1 cellular context compared by ENCODE assay signal in the genomic region with DNA sequence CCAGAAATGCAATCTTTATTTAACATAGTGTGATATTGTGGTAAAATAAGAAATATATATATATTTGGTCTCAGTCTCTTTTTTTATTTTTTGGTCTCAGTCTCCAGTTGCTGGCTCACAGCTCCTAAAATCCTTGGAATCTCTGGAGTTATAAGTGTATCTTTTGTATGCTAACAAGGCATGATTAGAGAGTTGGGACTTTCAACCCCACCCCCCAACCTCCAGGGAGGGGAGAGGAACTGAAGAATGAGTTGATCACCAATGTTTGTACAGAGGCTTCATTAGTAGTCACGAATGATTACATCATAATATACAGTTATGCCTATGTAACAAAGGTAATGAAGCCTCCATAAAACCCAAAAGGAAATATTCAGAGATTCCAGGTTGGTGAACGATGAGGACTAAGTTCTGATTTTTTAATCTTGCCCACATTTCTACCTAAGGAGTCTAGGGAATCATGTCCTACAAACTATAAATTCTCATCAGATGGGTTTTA.
TF ChIP-seq lines count a peak whose summit lies in the region.

No MANE protein-coding gene starts in this region.

TF ChIP-seq in IMR-90, 13 proteins besides CTCF, POLR2A, EP300 and RAD21:
- TF ChIP-seq ELK1 (IDR thresholded peaks at IDR 0.05; ENCODE audit: borderline replicate concordance, low read depth, low read length) (no peak), RFX5 (IDR thresholded peaks at IDR 0.05; ENCODE audit: low read depth, low read length) (no peak), NFE2L2 (IDR thresholded peaks at IDR 0.05; ENCODE audit: low read depth, low read length) (no peak), CEBPB (IDR thresholded peaks at IDR 0.05; ENCODE audit: low read depth, low read length) (0 out of 2 replicates have a peak, but pooled peaks have one; percentile 13), MXI1 (IDR thresholded peaks at IDR 0.05; ENCODE audit: borderline replicate concordance, low read depth, low read length) (no peak)
